ENCODE assay signal across 15 cellular contexts in the genomic region with DNA sequence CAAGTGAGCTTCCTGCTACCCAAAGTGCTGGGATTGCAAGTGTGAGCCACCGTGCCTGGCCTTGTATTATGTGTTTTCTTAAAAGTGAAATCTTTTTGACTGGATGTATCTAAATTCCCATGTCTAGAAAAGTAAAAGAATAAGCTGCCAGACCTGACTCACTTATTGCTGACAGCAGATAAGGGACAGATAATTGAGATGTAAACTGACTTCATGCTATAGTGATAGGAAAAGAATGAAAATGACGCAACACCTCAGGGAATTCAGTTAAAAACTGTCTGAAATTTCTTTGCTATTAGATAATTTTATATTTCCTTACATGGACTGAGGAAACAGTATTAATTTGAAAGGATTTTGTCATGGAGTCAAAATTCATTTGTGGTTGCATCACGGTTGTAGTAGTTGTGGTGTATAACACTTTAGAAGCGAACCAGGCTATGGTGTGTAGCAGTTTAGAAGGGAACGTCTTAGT. TPM values are rescaled to one million over a fixed set of nuclear protein-coding genes. Genes with fewer than 3 reads are reported as not detected.
A peak's percentile ranks its signal among the peaks of the same experiment; 100 is the strongest.
DNase-seq lines count a peak whose midpoint lies in the region; ATAC-seq, FAIRE-seq and TF ChIP-seq lines count a peak whose summit lies in the region.
"Had no signal": no experiment of that assay in that cellular context is flagged by ENCODE, and none has a peak within 500 bp of the region (broad histone marks: within the 10 kb centered on the region; RNA-seq: fewer than 3 reads in every experiment).

No MANE protein-coding gene starts in this region.

- H3K4me1 ChIP-seq in astrocyte (ENCODE audit: insufficient read depth, low read length) = peaks cover 10% of the 10 kb centered on the region
- peaks cover 0 to 29% (median 4%) of the 10 kb centered on the region in 4 donors for H3K4me1 ChIP-seq in tibial artery
- H3K4me1 ChIP-seq in prostate gland (replicated peaks) = no peaks in the 10 kb centered on the region

- H2AFZ ChIP-seq in astrocyte (ENCODE audit: low read depth, low read length) = no peak overlapping the region

- 89% methylated on average over 5 of the region's 5 CpGs for WGBS in prostate gland

- peak overlapping the region; percentile 65 for H3K9ac ChIP-seq in astrocyte (ENCODE audit: low read length)

- FAIRE-seq in astrocyte (lab: Jason Lieb, UNC) = peak; percentile 45

- H3K27ac Mint-ChIP-seq in astrocyte (ENCODE audit: unreplicated experiment) = peak overlapping the region; percentile 66

- H4K20me1 ChIP-seq in astrocyte (ENCODE audit: insufficient read depth, low read length) = no peaks in the 10 kb centered on the region

- H3K27me3 Mint-ChIP-seq in astrocyte (ENCODE audit: low read depth, unreplicated experiment) = no peaks in the 10 kb centered on the region
- H3K27me3 Mint-ChIP-seq: central memory CD8-positive, alpha-beta T cell had no signal

- H3K9me3 Mint-ChIP-seq in astrocyte (ENCODE audit: unreplicated experiment) = no peaks in the 10 kb centered on the region
- H3K9me3 Mint-ChIP-seq: central memory CD8-positive, alpha-beta T cell had no signal

- no peaks in the 10 kb centered on the region for H3K9me3 ChIP-seq in astrocyte (ENCODE audit: insufficient read depth, low read depth, low read length)
- no peaks in the 10 kb centered on the region for H3K9me3 ChIP-seq in tibial artery
- no peaks in the 10 kb centered on the region for H3K9me3 ChIP-seq in prostate gland
- H3K9me3 ChIP-seq: neutrophil had no signal

- TF ChIP-seq POLR2A in prostate gland (IDR thresholded peaks at IDR 0.05) = no peak

- no peaks in the 10 kb centered on the region for H3K4me1 Mint-ChIP-seq in astrocyte (ENCODE audit: low read depth, unreplicated experiment)

- H3K4me3 Mint-ChIP-seq in astrocyte (ENCODE audit: unreplicated experiment) = no peak overlapping the region
- H3K4me3 Mint-ChIP-seq: central memory CD8-positive, alpha-beta T cell had no signal

- TF ChIP-seq CTCF in astrocyte (IDR thresholded peaks at IDR 0.05; ENCODE audit: insufficient read depth, low read depth, low read length) (no peak), foreskin fibroblast (IDR thresholded peaks at IDR 0.05; ENCODE audit: low read depth, low read length) (no peak), tibial artery (IDR thresholded peaks at IDR 0.05) (no peak), prostate gland (IDR thresholded peaks at IDR 0.05) (no peak)

- H3K36me3 ChIP-seq in astrocyte (ENCODE audit: insufficient read depth, low read length) = peaks cover 10% of the 10 kb centered on the region
- peaks cover 23 to 58% (median 32%) of the 10 kb centered on the region in 3 donors for H3K36me3 ChIP-seq in tibial artery
- no peaks in the 10 kb centered on the region for H3K36me3 ChIP-seq in prostate gland
- H3K36me3 ChIP-seq: neutrophil had no signal

- no peaks in the 10 kb centered on the region for H3K27me3 ChIP-seq in astrocyte (ENCODE audit: insufficient read depth, low read length)
- no peaks in the 10 kb centered on the region for H3K27me3 ChIP-seq in tibial artery
- no peaks in the 10 kb centered on the region for H3K27me3 ChIP-seq in prostate gland (replicated peaks; ENCODE audit: insufficient read depth)
- H3K27me3 ChIP-seq: neutrophil had no signal

- H3K4me3 ChIP-seq in astrocyte (ENCODE audit: insufficient read depth, low read depth, low read length) (no peak overlapping the region), foreskin fibroblast (ENCODE audit: low read depth in 1 of 2, low read length in 2 of 2) (no peak overlapping the region), tibial artery (no peak overlapping the region), prostate gland (no peak overlapping the region)

- H3K79me2 ChIP-seq in astrocyte (ENCODE audit: insufficient read depth, low read length) = no peaks in the 10 kb centered on the region

- ATAC-seq in Right ventricle myocardium inferior = peak; percentile 67

- H3K27ac ChIP-seq in astrocyte (ENCODE audit: low read depth, low read length) (peak overlapping the region; percentile 83), tibial artery (peak overlapping the region; percentile 40 to 55), prostate gland (no peak overlapping the region)
- H3K27ac ChIP-seq: 22Rv1, neutrophil, RWPE1 had no signal

- DNase-seq in Right ventricle myocardium inferior (ENCODE audit: missing footprints) (no peak), cardiac septum (ENCODE audit: low spot score) (no peak), astrocyte (ENCODE audit: low read depth) (peak; percentile 95), foreskin fibroblast (peak; percentile 65 to 75), tibial artery (no peak), COR-L47 (lab: John Stamatoyannopoulos, UW) (no peak), prostate gland (ENCODE audit: low spot score) (no peak)
- no peak for DNase-seq in activated CD4-positive, alpha-beta T cell treated with anti-CD3 and anti-CD28 coated beads for 4 hours
- DNase-seq: activated CD4-positive, alpha-beta T cell treated with anti-CD3 and anti-CD28 coated beads, Interleukin-2, amount 50 U/mL, for 4 hours; stimulated activated CD4-positive, alpha-beta T cell treated with anti-CD3 and anti-CD28 coated beads, Interleukin-15, amount 100 ng/mL, for 24 hours; T1000 had no signal

- no peak overlapping the region for H3K4me2 ChIP-seq in astrocyte (ENCODE audit: low read length)

- intact Hi-C loops in Right ventricle myocardium inferior (cut with DNase I) (no loop called here), cardiac septum (cut with DNase I) (no loop called here), tibial artery (cut with DNase I; ENCODE audit: low total_unique reads) (no loop called here), prostate gland (cut with DNase I) (no loop called here)

- peaks cover 3% of the 10 kb centered on the region for H3K36me3 Mint-ChIP-seq in astrocyte (ENCODE audit: low read depth, unreplicated experiment)

RNA-seq across cellular contexts. Expression of a gene that starts 19.4 kb away (rescaled TPM):
- 8.1 TPM for total RNA-seq in Right ventricle myocardium inferior
- 13.7 TPM for total RNA-seq in cardiac septum
- total RNA-seq in astrocyte = 23.5 and 25.1 TPM in 2 replicates
- total RNA-seq in prostate gland = 10 to 100 TPM; 13.0 to 15.6 TPM

Comparison
In these comparisons a context has a peak if more than half of its experiments do, and no peak if none do; other contexts are left out.
1. DNase-seq: peak in astrocyte (single experiment) and foreskin fibroblast (2 of 2); none in Right ventricle myocardium inferior (single experiment), cardiac septum (single experiment), tibial artery (0 of 2), COR-L47 (single experiment), prostate gland (single experiment) and activated CD4-positive, alpha-beta T cell treated with anti-CD3 and anti-CD28 coated beads for 4 hours (0 of 2).
2. H3K27ac ChIP-seq: peak in astrocyte (single experiment) and tibial artery (2 of 2); none in prostate gland (0 of 2).